ENCODE assay signal across 1 cellular context in genomic region chr11:72631806-72632731, GRCh38.
A peak's percentile ranks its signal among the peaks of the same experiment; 100 is the strongest.
TF ChIP-seq lines count a peak whose summit lies in the region.

No MANE protein-coding gene starts in this region.

TF ChIP-seq in K562, 482 proteins besides CTCF, POLR2A, EP300 and RAD21 (continued from another document and continues in another):
- TF ChIP-seq ZFP91 (CRISPR knock-in tag; IDR thresholded peaks at IDR 0.05), result no peak
- peak; percentile 77 for TF ChIP-seq ARID1B (IDR thresholded peaks at IDR 0.05)
- TF ChIP-seq ZNF274 (IDR thresholded peaks at IDR 0.05; ENCODE audit: borderline replicate concordance, low read depth, low read length), result no peak
- no peak for TF ChIP-seq UBTF (IDR thresholded peaks at IDR 0.05; ENCODE audit: borderline replicate concordance in 1 of 2, low read depth in 2 of 2, low read length in 2 of 2)
- TF ChIP-seq FUS (optimal IDR thresholded peaks at IDR 0.05; ENCODE audit: low read depth, low read length), result no peak
- TF ChIP-seq SMC3 (conservative IDR thresholded peaks at IDR 0.05; ENCODE audit: insufficient read depth, low read depth, low read length), result no peak
- TF ChIP-seq NFXL1 (CRISPR knock-in tag; IDR thresholded peaks at IDR 0.05), result no peak
- no peak for TF ChIP-seq MNT (conservative IDR thresholded peaks at IDR 0.05)
- no peak for TF ChIP-seq ZNF717 (CRISPR knock-in tag; IDR thresholded peaks at IDR 0.05)
- TF ChIP-seq ZNF41 (CRISPR knock-in tag; conservative IDR thresholded peaks at IDR 0.05), result no peak
- TF ChIP-seq PATZ1 (CRISPR knock-in tag; IDR thresholded peaks at IDR 0.05; ENCODE audit: borderline replicate concordance), result no peak
- TF ChIP-seq ZBED1 (IDR thresholded peaks at IDR 0.05), result no peak
- TF ChIP-seq HNRNPLL (IDR thresholded peaks at IDR 0.05; ENCODE audit: low read depth, low read length, poor library complexity, severe bottlenecking), result no peak
- no peak for TF ChIP-seq U2AF1 (optimal IDR thresholded peaks at IDR 0.05; ENCODE audit: low read depth, low read length)
- no peak for TF ChIP-seq IRF2 (CRISPR knock-in tag; IDR thresholded peaks at IDR 0.05)
- TF ChIP-seq PTTG1 (tag; IDR thresholded peaks at IDR 0.05; ENCODE audit: low read depth), result no peak
- TF ChIP-seq NR4A1 (CRISPR knock-in tag; IDR thresholded peaks at IDR 0.05), result no peak
- TF ChIP-seq NR4A1 (tag; IDR thresholded peaks at IDR 0.05), result no peak
- peak; percentile 61 for TF ChIP-seq CBFA2T2 (conservative IDR thresholded peaks at IDR 0.05)
- no peak for TF ChIP-seq STAT6 (CRISPR knock-in tag; IDR thresholded peaks at IDR 0.05)
- peak; percentile 80 for TF ChIP-seq CBFA2T3 (IDR thresholded peaks at IDR 0.05)
- TF ChIP-seq SNIP1 (IDR thresholded peaks at IDR 0.05; ENCODE audit: low read depth), result no peak
- no peak for TF ChIP-seq BCOR (IDR thresholded peaks at IDR 0.05)
- TF ChIP-seq SREBF2 (CRISPR knock-in tag; IDR thresholded peaks at IDR 0.05), result no peak
- TF ChIP-seq EGR1 (conservative IDR thresholded peaks at IDR 0.05), result peak; percentile 56
- TF ChIP-seq SP1 (CRISPR knock-in tag; IDR thresholded peaks at IDR 0.05), result no peak
- 0 out of 2 replicates have a peak, but pooled peaks have one; percentile 26 for TF ChIP-seq SPI1 (IDR thresholded peaks at IDR 0.05; ENCODE audit: borderline replicate concordance, low read depth, low read length)
- TF ChIP-seq ZNF217 (CRISPR knock-in tag; IDR thresholded peaks at IDR 0.05), result no peak
- no peak for TF ChIP-seq SRSF7 (optimal IDR thresholded peaks at IDR 0.05; ENCODE audit: low read depth, low read length)
- no peak for TF ChIP-seq ZNF197 (CRISPR knock-in tag; IDR thresholded peaks at IDR 0.05; ENCODE audit: low read depth)
- no peak for TF ChIP-seq ZNF408 (CRISPR knock-in tag; IDR thresholded peaks at IDR 0.05; ENCODE audit: low read depth)
- no peak for TF ChIP-seq THAP7 (CRISPR knock-in tag; IDR thresholded peaks at IDR 0.05)
- TF ChIP-seq ZNF780A (CRISPR knock-in tag; IDR thresholded peaks at IDR 0.05), result no peak
- TF ChIP-seq ZNF395 (CRISPR knock-in tag; IDR thresholded peaks at IDR 0.05), result no peak
- no peak for TF ChIP-seq RUNX1 (IDR thresholded peaks at IDR 0.05; ENCODE audit: low read depth)
- TF ChIP-seq HDAC2 (IDR thresholded peaks at IDR 0.05), result no peak
- TF ChIP-seq BACH1 (tag; IDR thresholded peaks at IDR 0.05), result no peak
- TF ChIP-seq BRCA1 (IDR thresholded peaks at IDR 0.05), result no peak
- no peak for TF ChIP-seq BRCA1 (CRISPR knock-in tag; IDR thresholded peaks at IDR 0.05)
- no peak for TF ChIP-seq ZBTB49 (CRISPR knock-in tag; IDR thresholded peaks at IDR 0.05; ENCODE audit: borderline replicate concordance)
- TF ChIP-seq TEAD4 (IDR thresholded peaks at IDR 0.05; ENCODE audit: low read length), result 0 out of 2 replicates have a peak, but pooled peaks have one; percentile 16
- no peak for TF ChIP-seq TEAD4 (CRISPR knock-in tag; IDR thresholded peaks at IDR 0.05; ENCODE audit: borderline replicate concordance)
- peak in 1 of 2 experiments; percentile 41; a peak in 1 of 4 replicates for TF ChIP-seq ZNF639 (CRISPR knock-in tag; conservative IDR thresholded peaks at IDR 0.05 in 1 of 2, IDR thresholded peaks at IDR 0.05 in 1 of 2)
- no peak for TF ChIP-seq EWSR1 (IDR thresholded peaks at IDR 0.05; ENCODE audit: borderline replicate concordance, low read depth, partially characterized antibody)
- peak; percentile 90 for TF ChIP-seq KLF16 (IDR thresholded peaks at IDR 0.05)
- TF ChIP-seq GTF2E2 (tag; IDR thresholded peaks at IDR 0.05), result no peak
- TF ChIP-seq ETV5 (CRISPR knock-in tag; IDR thresholded peaks at IDR 0.05; ENCODE audit: low read depth), result peak; percentile 86
- TF ChIP-seq ZNF24 (IDR thresholded peaks at IDR 0.05), result no peak
- no peak for TF ChIP-seq NFIX (CRISPR knock-in tag; IDR thresholded peaks at IDR 0.05; ENCODE audit: low read depth)
- no peak for TF ChIP-seq ETS2 (tag; IDR thresholded peaks at IDR 0.05; ENCODE audit: borderline replicate concordance, poor library complexity, severe bottlenecking)
- no peak for TF ChIP-seq ATF7 (IDR thresholded peaks at IDR 0.05)
- TF ChIP-seq MBD1 (CRISPR knock-in tag; IDR thresholded peaks at IDR 0.05), result no peak
- TF ChIP-seq ZNF75A (CRISPR knock-in tag; IDR thresholded peaks at IDR 0.05), result no peak
